In the genomic region with DNA sequence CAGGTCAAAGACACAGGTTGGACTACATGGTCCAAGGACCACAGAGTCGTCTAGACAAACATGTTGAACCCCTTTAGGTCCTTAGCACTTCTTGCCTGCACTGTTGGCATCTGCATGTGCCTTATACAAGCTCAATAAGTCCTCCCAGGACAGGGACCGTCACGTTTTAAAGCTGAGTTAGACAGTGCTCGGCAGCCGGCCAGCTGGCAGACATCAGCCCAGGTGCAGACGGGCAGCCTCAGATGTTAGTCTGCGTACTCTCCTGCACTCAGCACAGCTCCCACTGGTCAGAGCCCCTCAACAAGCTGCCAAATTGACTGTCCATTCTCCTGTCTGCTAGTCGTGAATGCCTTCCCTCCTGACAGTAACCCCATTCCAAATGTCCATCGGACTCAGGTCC, we compare ENCODE assay signal across 18 cellular contexts. TPM values are rescaled to one million over a fixed set of nuclear protein-coding genes. Genes with fewer than 3 reads are reported as not detected.
DNase-seq lines count a peak whose midpoint lies in the region; ATAC-seq and TF ChIP-seq lines count a peak whose summit lies in the region.
"Had no signal": no experiment of that assay in that cellular context is flagged by ENCODE, and none has a peak within 500 bp of the region (broad histone marks: within the 10 kb centered on the region; RNA-seq: fewer than 3 reads in every experiment).

No MANE protein-coding gene starts in this region.

- no peak for TF ChIP-seq CTCF in BE2C (IDR thresholded peaks at IDR 0.05; ENCODE audit: low read depth, low read length)
- TF ChIP-seq CTCF in prostate gland (IDR thresholded peaks at IDR 0.05) = no peak

- intact Hi-C loops in prostate gland (cut with DNase I) = no loop called here

- H3K4me1 Mint-ChIP-seq in T-helper 17 cell = peaks cover 16% of the 10 kb centered on the region

- peak overlapping the region; percentile 91 for H3K27ac Mint-ChIP-seq in T-helper 17 cell
- H3K27ac Mint-ChIP-seq: IgD-negative memory B cell had no signal

- 27% methylated on average over 9 of the region's 9 CpGs for WGBS in prostate gland

- no peaks in the 10 kb centered on the region for H3K9me3 ChIP-seq in BE2C
- H3K9me3 ChIP-seq in T-helper 17 cell (ENCODE audit: control insufficient read depth, low read length, poor library complexity, severe bottlenecking) = no peaks in the 10 kb centered on the region
- H3K9me3 ChIP-seq in prostate gland = no peaks in the 10 kb centered on the region

- peaks cover 8% of the 10 kb centered on the region for H3K36me3 Mint-ChIP-seq in T-helper 17 cell (ENCODE audit: low read depth)

- no peak for TF ChIP-seq POLR2A in prostate gland (IDR thresholded peaks at IDR 0.05)

- H3K27me3 Mint-ChIP-seq in T-helper 17 cell = no peaks in the 10 kb centered on the region
- H3K27me3 Mint-ChIP-seq: CD4-positive, CD25-positive, alpha-beta regulatory T cell; IgD-negative memory B cell had no signal

- ATAC-seq in T-helper 17 cell (no peak), GM19467 (IDR thresholded peaks at IDR 0.05; ENCODE audit: unreplicated experiment) (no peak)
- ATAC-seq: Right ventricle myocardium inferior, SK-N-SH treated with all-trans-retinoic acid at 6 μM for 48 hours had no signal

- H3K4me3 ChIP-seq in BE2C (ENCODE audit: low read depth, low read length) (no peak overlapping the region), prostate gland (no peak overlapping the region)

- no peaks in the 10 kb centered on the region for H3K27me3 ChIP-seq in BE2C
- H3K27me3 ChIP-seq in prostate gland (replicated peaks; ENCODE audit: insufficient read depth) = no peaks in the 10 kb centered on the region

- DNase-seq in BE2C (peak; percentile 41), NCI-H2029 treated with DMSO at 0.1 percent for 48 hours (lab: John Stamatoyannopoulos, UW) (peak; percentile 15), T-helper 17 cell (no peak), prostate gland (ENCODE audit: low spot score) (peak; percentile 74), HCEC 1CT (no peak)
- no peak for DNase-seq in stimulated activated CD4-positive, alpha-beta T cell treated with anti-CD3 and anti-CD28 coated beads, Interleukin-4, amount 100 ng/mL, for 4 hours
- DNase-seq: CD4-positive, CD25-positive, alpha-beta regulatory T cell; EL; GF-D8; MV-4-11; NCI-H1417; NCI-H187 treated with DMSO at 0.1 percent for 48 hours; NCI-H345; NCI-H524 treated with DMSO at 0.1 percent for 48 hours had no signal

- peak overlapping the region in 1 of 2 donors; percentile 15 for H3K27ac ChIP-seq in prostate gland

- H3K4me1 ChIP-seq in BE2C = no peaks in the 10 kb centered on the region
- peaks cover 8% of the 10 kb centered on the region for H3K4me1 ChIP-seq in prostate gland (replicated peaks)

- H3K36me3 ChIP-seq in BE2C (no peaks in the 10 kb centered on the region), prostate gland (no peaks in the 10 kb centered on the region)

- no peak overlapping the region for H3K4me3 Mint-ChIP-seq in T-helper 17 cell
- H3K4me3 Mint-ChIP-seq: CD4-positive, CD25-positive, alpha-beta regulatory T cell; IgD-negative memory B cell had no signal

RNA-seq across cellular contexts. Expression of gene PARP12, which starts 34.9 kb away (rescaled TPM):
- 2.9 TPM for polyA plus RNA-seq in BE2C (2012; ENCODE audit: insufficient read depth, insufficient read length, low read depth)
- 100 to 1,000 TPM; 134 to 138 TPM for total RNA-seq in T-helper 17 cell
- total RNA-seq in prostate gland = 10 to 100 TPM; 21.9 to 46.4 TPM

Comparison
In these comparisons a context has a peak if more than half of its experiments do, and no peak if none do; other contexts are left out.
1. DNase-seq: peak in BE2C (single experiment), NCI-H2029 treated with DMSO at 0.1 percent for 48 hours (single experiment) and prostate gland (single experiment); none in T-helper 17 cell (0 of 3), HCEC 1CT (single experiment) and stimulated activated CD4-positive, alpha-beta T cell treated with anti-CD3 and anti-CD28 coated beads, Interleukin-4, amount 100 ng/mL, for 4 hours (0 of 2).